In the genomic region with DNA sequence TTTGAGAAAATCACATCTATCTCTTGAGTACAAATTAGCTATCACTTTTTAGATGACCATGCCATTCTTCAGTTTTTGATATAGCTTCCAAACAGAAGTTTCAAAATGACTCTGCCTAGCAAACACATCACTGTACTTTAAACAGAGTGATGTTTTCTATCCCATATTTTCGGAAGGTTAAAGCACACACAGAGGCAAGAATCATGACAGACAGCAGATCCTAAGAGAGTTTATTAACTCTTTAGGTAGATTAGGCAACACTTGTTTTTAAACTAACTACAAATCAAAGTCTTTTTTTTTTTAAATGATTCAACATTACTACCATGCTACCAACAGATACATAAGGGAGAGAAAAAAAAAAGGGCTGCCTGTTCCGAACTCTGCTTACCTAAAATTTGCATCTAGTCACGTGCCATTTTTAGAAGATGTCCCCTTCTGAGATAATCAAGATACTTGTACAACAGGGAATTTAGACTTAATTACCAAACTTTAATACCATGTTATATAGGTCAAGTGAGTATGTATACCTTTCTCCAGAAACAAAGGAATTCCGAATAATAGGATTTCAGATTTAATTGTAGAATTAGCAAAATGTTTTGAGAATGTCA, we compare ENCODE assay signal across 11 cellular contexts. TPM values are rescaled to one million over a fixed set of nuclear protein-coding genes. Genes with fewer than 3 reads are reported as not detected.
DNase-seq lines count a peak whose midpoint lies in the region; ATAC-seq and TF ChIP-seq lines count a peak whose summit lies in the region.
"Had no signal": no experiment of that assay in that cellular context is flagged by ENCODE, and none has a peak within 500 bp of the region (broad histone marks: within the 10 kb centered on the region; RNA-seq: fewer than 3 reads in every experiment).

No MANE protein-coding gene starts in this region.

- TF ChIP-seq CTCF in left lung (IDR thresholded peaks at IDR 0.05) (no peak), tibial nerve (IDR thresholded peaks at IDR 0.05) (no peak)

- peak overlapping the region; percentile 17 for H3K27ac Mint-ChIP-seq in activated naive CD4-positive, alpha-beta T cell treated with anti-CD3 and anti-CD28 coated beads for 36 hours
- H3K27ac Mint-ChIP-seq: activated B cell treated with CpG ODN at 0.5 μM for 24 hours had no signal

- no peaks in the 10 kb centered on the region for H3K27me3 Mint-ChIP-seq in activated naive CD4-positive, alpha-beta T cell treated with anti-CD3 and anti-CD28 coated beads for 36 hours (ENCODE audit: low read depth)

- H3K4me3 ChIP-seq in adipocyte (ENCODE audit: low read length) = peak overlapping the region; percentile 94
- peak overlapping the region; percentile 66 to 82 for H3K4me3 ChIP-seq in left lung
- H3K4me3 ChIP-seq in tibial nerve = peak overlapping the region in 3 of 4 donors; percentile 2 to 93 (median 81)

- H3K27me3 ChIP-seq in adipocyte (replicated peaks; ENCODE audit: control insufficient read depth, insufficient read depth, low read length) (no peaks in the 10 kb centered on the region), left lung (peaks cover 0 to 33% of the 10 kb centered on the region in 2 donors), tibial nerve (no peaks in the 10 kb centered on the region)

- peaks cover 64% of the 10 kb centered on the region for H3K4me1 Mint-ChIP-seq in activated naive CD4-positive, alpha-beta T cell treated with anti-CD3 and anti-CD28 coated beads for 36 hours (ENCODE audit: low read depth)

- no peak for ATAC-seq in left lung

- DNase-seq in activated naive CD4-positive, alpha-beta T cell treated with anti-CD3 and anti-CD28 coated beads for 36 hours = no peak
- DNase-seq in activated naive CD4-positive, alpha-beta T cell (lab: John Stamatoyannopoulos, UW) = no peak
- DNase-seq in adipocyte (ENCODE audit: low read depth) = no peak
- no peak for DNase-seq in left lung
- DNase-seq in tibial nerve (ENCODE audit: low spot score in 2 of 2) = no peak
- DNase-seq in NCI-H82 (lab: John Stamatoyannopoulos, UW) = no peak
- DNase-seq in EL = no peak
- DNase-seq in 8988T = no peak
- DNase-seq: activated B cell treated with CpG ODN at 0.5 μM for 24 hours, C1 segment of cervical spinal cord, NCI-H1694 treated with DMSO at 0.1 percent for 48 hours had no signal

- peaks cover 49% of the 10 kb centered on the region for H3K4me1 ChIP-seq in adipocyte (ENCODE audit: control insufficient read depth, insufficient read depth, low read length)
- peaks cover 9 to 46% of the 10 kb centered on the region in 2 donors for H3K4me1 ChIP-seq in left lung
- H3K4me1 ChIP-seq in tibial nerve = peaks cover 0 to 54% (median 17%) of the 10 kb centered on the region in 4 donors

- no peak for TF ChIP-seq EP300 in tibial nerve (IDR thresholded peaks at IDR 0.05)

- H3K36me3 Mint-ChIP-seq in activated naive CD4-positive, alpha-beta T cell treated with anti-CD3 and anti-CD28 coated beads for 36 hours (ENCODE audit: low read depth) = no peaks in the 10 kb centered on the region

- H3K9me3 ChIP-seq in adipocyte (ENCODE audit: control insufficient read depth, low read length) = no peaks in the 10 kb centered on the region
- no peaks in the 10 kb centered on the region for H3K9me3 ChIP-seq in left lung
- H3K9me3 ChIP-seq in tibial nerve = no peaks in the 10 kb centered on the region

- no peak for TF ChIP-seq POLR2A in tibial nerve (IDR thresholded peaks at IDR 0.05)

- peak overlapping the region; percentile 91 to 96 for H3K27ac ChIP-seq in left lung
- peak overlapping the region in 3 of 4 donors; percentile 90 to 98 (median 95) for H3K27ac ChIP-seq in tibial nerve

- H3K9me3 Mint-ChIP-seq in activated naive CD4-positive, alpha-beta T cell treated with anti-CD3 and anti-CD28 coated beads for 36 hours = no peaks in the 10 kb centered on the region
- H3K9me3 Mint-ChIP-seq: activated B cell treated with CpG ODN at 0.5 μM for 24 hours had no signal

- H3K36me3 ChIP-seq in adipocyte (ENCODE audit: control insufficient read depth, insufficient read depth, low read length, severe bottlenecking) (no peaks in the 10 kb centered on the region), left lung (no peaks in the 10 kb centered on the region), tibial nerve (no peaks in the 10 kb centered on the region)

- intact Hi-C loops in activated naive CD4-positive, alpha-beta T cell treated with anti-CD3 and anti-CD28 coated beads for 36 hours (cut with micrococcal nuclease) = loop anchor here (5.0 to 10.0 kb wide), 2 partner anchors 161 to 776 kb away; a partner anchor contains a TSS
- intact Hi-C loops in left lung (cut with DNase I) = no loop called here

- peak overlapping the region; percentile 93 for H3K4me3 Mint-ChIP-seq in activated naive CD4-positive, alpha-beta T cell treated with anti-CD3 and anti-CD28 coated beads for 36 hours

- CTCF ChIA-PET in activated naive CD4-positive, alpha-beta T cell treated with anti-CD3 and anti-CD28 coated beads for 36 hours (lab: Charles Lee) = interaction anchor here (0.6 to 1.7 kb wide), 3 partner anchors 20 to 382 kb away, joined by 3 to 5 read pairs (median 3); no protein-coding TSS in a partner anchor

- H3K9ac ChIP-seq in adipocyte (ENCODE audit: low read length) = peak overlapping the region; percentile 96

- 52 to 54% methylated on average over 4 of the region's 4 CpGs for WGBS in tibial nerve, 2 donors

RNA-seq across cellular contexts. Expression of a gene that starts 2.7 kb away (rescaled TPM):
- total RNA-seq in activated naive CD4-positive, alpha-beta T cell treated with anti-CD3 and anti-CD28 coated beads for 36 hours = 10 to 100 TPM; 27.8 to 29.1 TPM
- total RNA-seq in left lung (100 to 1,000 TPM in 1 of 2 donors, 10 to 100 TPM in 1; 91.7 to 119 TPM), tibial nerve (10 to 100 TPM; 68.1 to 83.4 (median 72.5) TPM)
